17 cellular contexts compared by ENCODE assay signal in the genomic region with DNA sequence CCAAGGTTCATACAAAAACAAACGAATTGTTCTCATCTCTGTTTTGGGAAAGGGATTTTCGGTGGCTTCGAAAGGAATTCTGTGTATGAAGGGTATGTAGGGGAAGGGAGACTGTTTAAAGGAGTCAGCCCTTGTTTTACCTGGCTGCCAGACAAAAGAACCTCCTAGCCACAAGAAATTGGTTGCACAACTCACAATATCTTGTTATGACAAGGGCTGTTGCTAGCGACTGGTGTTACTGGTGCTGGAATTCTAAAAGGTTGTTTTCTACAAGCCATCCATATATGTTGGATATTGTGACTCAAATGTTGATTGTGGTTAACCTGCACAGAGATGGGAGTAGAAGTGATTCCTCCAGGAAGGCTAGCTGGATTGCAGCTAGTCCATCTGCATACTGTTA. TPM values are rescaled to one million over a fixed set of nuclear protein-coding genes. Genes with fewer than 3 reads are reported as not detected.
DNase-seq lines count a peak whose midpoint lies in the region; ATAC-seq, FAIRE-seq and TF ChIP-seq lines count a peak whose summit lies in the region.
"Had no signal": no experiment of that assay in that cellular context is flagged by ENCODE, and none has a peak within 500 bp of the region (broad histone marks: within the 10 kb centered on the region; RNA-seq: fewer than 3 reads in every experiment).

No MANE protein-coding gene starts in this region.

- H3K4me3 ChIP-seq in adipocyte (ENCODE audit: low read length) (no peak overlapping the region), fibroblast of villous mesenchyme (ENCODE audit: low read depth, low read length) (no peak overlapping the region), kidney (ENCODE audit: low read length in 2 of 2) (no peak overlapping the region)
- no peak overlapping the region for H3K4me3 ChIP-seq in CD8-positive, alpha-beta T cell (ENCODE audit: low read depth, low read length)
- H3K4me3 ChIP-seq: Peyer's patch had no signal

- no peak for FAIRE-seq in kidney (lab: Jason Lieb, UNC)
- FAIRE-seq: H54 had no signal

- no peaks in the 10 kb centered on the region for H3K27me3 Mint-ChIP-seq in CD8-positive, alpha-beta T cell (ENCODE audit: low read depth)
- H3K27me3 Mint-ChIP-seq: activated naive CD8-positive, alpha-beta T cell treated with anti-CD3 and anti-CD28 coated beads, Interleukin-2, amount 50 U/mL, for 24 hours; T-helper 17 cell had no signal

- no peak overlapping the region for H3K4me3 Mint-ChIP-seq in CD8-positive, alpha-beta T cell
- H3K4me3 Mint-ChIP-seq: activated naive CD8-positive, alpha-beta T cell treated with anti-CD3 and anti-CD28 coated beads, Interleukin-2, amount 50 U/mL, for 24 hours; T-helper 17 cell had no signal

- H3K9me3 ChIP-seq in adipocyte (ENCODE audit: control insufficient read depth, low read length) = no peaks in the 10 kb centered on the region
- no peaks in the 10 kb centered on the region for H3K9me3 ChIP-seq in kidney (ENCODE audit: control insufficient read depth in 1 of 2, low read length in 2 of 2)
- no peaks in the 10 kb centered on the region for H3K9me3 ChIP-seq in CD8-positive, alpha-beta T cell (ENCODE audit: low read length)
- H3K9me3 ChIP-seq: Peyer's patch had no signal

- peak; percentile 87 for DNase-seq in EH (ENCODE audit: low read depth)
- DNase-seq in adipocyte (ENCODE audit: low read depth) = peak; percentile 65
- DNase-seq in fibroblast of villous mesenchyme (ENCODE audit: low read depth) = peak; percentile 51
- no peak for DNase-seq in sciatic nerve (ENCODE audit: low spot score)
- DNase-seq in SIG-M5 treated with dmso at 0.1 percent for 504 hours (lab: John Stamatoyannopoulos, UW; ENCODE audit: unreplicated experiment) = no peak
- DNase-seq in kidney = no peak
- DNase-seq in NCI-H510A (lab: John Stamatoyannopoulos, UW) = no peak
- DNase-seq in CD8-positive, alpha-beta T cell = no peak
- DNase-seq: activated CD4-positive, CD25-positive, alpha-beta regulatory T cell treated with anti-CD3 and anti-CD28 coated beads, Interleukin-2, amount 50 U/mL, for 72 hours; activated naive CD8-positive, alpha-beta T cell treated with anti-CD3 and anti-CD28 coated beads, Interleukin-2, amount 50 U/mL, for 24 hours; activated T-cell treated with anti-CD3 and anti-CD28 coated beads, Interleukin-2, amount 50 U/mL, for 1 hour; NCI-H146; NCI-H526; Peyer's patch; stimulated activated CD4-positive, alpha-beta T cell treated with anti-CD3 and anti-CD28 coated beads, Interleukin-4, amount 100 ng/mL, for 1 hour; T-helper 17 cell had no signal

- H3K27me3 ChIP-seq in adipocyte (replicated peaks; ENCODE audit: control insufficient read depth, insufficient read depth, low read length) = no peaks in the 10 kb centered on the region
- H3K27me3 ChIP-seq in CD8-positive, alpha-beta T cell (ENCODE audit: insufficient read depth, low read length) = no peaks in the 10 kb centered on the region
- H3K27me3 ChIP-seq: Peyer's patch had no signal

- intact Hi-C loops in sciatic nerve (cut with DNase I) (no loop called here), kidney (cut with DNase I) (no loop called here)
- intact Hi-C loops in CD8-positive, alpha-beta T cell (cut with DNase I, micrococcal nuclease) = no loop called here

- peaks cover 13% of the 10 kb centered on the region for H3K4me1 ChIP-seq in adipocyte (ENCODE audit: control insufficient read depth, insufficient read depth, low read length)
- peaks cover 0 to 6% of the 10 kb centered on the region in 2 donors for H3K4me1 ChIP-seq in kidney (ENCODE audit: control insufficient read depth in 1 of 2, insufficient read depth in 1 of 2, low read depth in 1 of 2, low read length in 2 of 2)
- no peaks in the 10 kb centered on the region for H3K4me1 ChIP-seq in CD8-positive, alpha-beta T cell (ENCODE audit: insufficient read depth, low read length)
- H3K4me1 ChIP-seq: Peyer's patch had no signal

- CTCF ChIA-PET in CD8-positive, alpha-beta T cell (lab: Charles Lee) = no interaction called here

- H3K4me1 Mint-ChIP-seq in CD8-positive, alpha-beta T cell (ENCODE audit: low read depth) = no peaks in the 10 kb centered on the region
- H3K4me1 Mint-ChIP-seq: activated naive CD8-positive, alpha-beta T cell treated with anti-CD3 and anti-CD28 coated beads, Interleukin-2, amount 50 U/mL, for 24 hours; T-helper 17 cell had no signal

- H3K9ac ChIP-seq in adipocyte (ENCODE audit: low read length) = no peak overlapping the region
- no peak overlapping the region for H3K9ac ChIP-seq in kidney (ENCODE audit: low read length in 2 of 2)

- no peaks in the 10 kb centered on the region for H3K36me3 Mint-ChIP-seq in CD8-positive, alpha-beta T cell

- no peak overlapping the region for H3K27ac ChIP-seq in kidney (ENCODE audit: low read depth in 2 of 2, low read length in 2 of 2)
- no peak overlapping the region for H3K27ac ChIP-seq in CD8-positive, alpha-beta T cell (ENCODE audit: low read depth, low read length)
- H3K27ac ChIP-seq: Peyer's patch had no signal

- POLR2A ChIA-PET in CD8-positive, alpha-beta T cell (lab: Charles Lee) = no interaction called here

- no peaks in the 10 kb centered on the region for H3K9me3 Mint-ChIP-seq in CD8-positive, alpha-beta T cell
- H3K9me3 Mint-ChIP-seq: activated naive CD8-positive, alpha-beta T cell treated with anti-CD3 and anti-CD28 coated beads, Interleukin-2, amount 50 U/mL, for 24 hours had no signal

- H3K36me3 ChIP-seq in adipocyte (ENCODE audit: control insufficient read depth, insufficient read depth, low read length, severe bottlenecking) = no peaks in the 10 kb centered on the region
- H3K36me3 ChIP-seq in kidney (ENCODE audit: control insufficient read depth in 1 of 2, insufficient read depth in 2 of 2, low read length in 2 of 2) = no peaks in the 10 kb centered on the region
- no peaks in the 10 kb centered on the region for H3K36me3 ChIP-seq in CD8-positive, alpha-beta T cell (ENCODE audit: insufficient read depth, low read length)
- H3K36me3 ChIP-seq: Peyer's patch had no signal

- peak; percentile 65 for ATAC-seq in sciatic nerve
- ATAC-seq in CD8-positive, alpha-beta T cell = no peak
- ATAC-seq: activated naive CD8-positive, alpha-beta T cell treated with anti-CD3 and anti-CD28 coated beads, Interleukin-2, amount 50 U/mL, for 24 hours; T-helper 17 cell had no signal

- no peak for TF ChIP-seq CTCF in fibroblast of villous mesenchyme (IDR thresholded peaks at IDR 0.05; ENCODE audit: insufficient read depth, low read depth, low read length)
- no peak for TF ChIP-seq CTCF in kidney (IDR thresholded peaks at IDR 0.05; ENCODE audit: borderline replicate concordance, extremely low read depth, insufficient read depth)
- no peak for TF ChIP-seq CTCF in CD8-positive, alpha-beta T cell (IDR thresholded peaks at IDR 0.05)

- no peak overlapping the region for H3K27ac Mint-ChIP-seq in CD8-positive, alpha-beta T cell
- H3K27ac Mint-ChIP-seq: activated naive CD8-positive, alpha-beta T cell treated with anti-CD3 and anti-CD28 coated beads, Interleukin-2, amount 50 U/mL, for 24 hours; T-helper 17 cell had no signal

RNA-seq across cellular contexts. Expression of a gene that starts 34.6 kb away (rescaled TPM):
- 297 and 793 TPM in 2 replicates for total RNA-seq in fibroblast of villous mesenchyme
- total RNA-seq in sciatic nerve = 187 TPM
- total RNA-seq in kidney = 215 TPM
- 72.1 TPM for polyA plus RNA-seq in kidney (ENCODE audit: insufficient read depth, low read depth, low replicate concordance)
- total RNA-seq in CD8-positive, alpha-beta T cell = 100 to 1,000 TPM; 138 to 141 TPM

Comparison
In these comparisons a context has a peak if more than half of its experiments do, and no peak if none do; other contexts are left out.
1. DNase-seq: peak in EH (single experiment), adipocyte (single experiment) and fibroblast of villous mesenchyme (single experiment); none in sciatic nerve (single experiment), SIG-M5 treated with dmso at 0.1 percent for 504 hours (single experiment), kidney (single experiment), NCI-H510A (single experiment) and CD8-positive, alpha-beta T cell (0 of 7).